11 cellular contexts compared by ENCODE assay signal in the genomic region with DNA sequence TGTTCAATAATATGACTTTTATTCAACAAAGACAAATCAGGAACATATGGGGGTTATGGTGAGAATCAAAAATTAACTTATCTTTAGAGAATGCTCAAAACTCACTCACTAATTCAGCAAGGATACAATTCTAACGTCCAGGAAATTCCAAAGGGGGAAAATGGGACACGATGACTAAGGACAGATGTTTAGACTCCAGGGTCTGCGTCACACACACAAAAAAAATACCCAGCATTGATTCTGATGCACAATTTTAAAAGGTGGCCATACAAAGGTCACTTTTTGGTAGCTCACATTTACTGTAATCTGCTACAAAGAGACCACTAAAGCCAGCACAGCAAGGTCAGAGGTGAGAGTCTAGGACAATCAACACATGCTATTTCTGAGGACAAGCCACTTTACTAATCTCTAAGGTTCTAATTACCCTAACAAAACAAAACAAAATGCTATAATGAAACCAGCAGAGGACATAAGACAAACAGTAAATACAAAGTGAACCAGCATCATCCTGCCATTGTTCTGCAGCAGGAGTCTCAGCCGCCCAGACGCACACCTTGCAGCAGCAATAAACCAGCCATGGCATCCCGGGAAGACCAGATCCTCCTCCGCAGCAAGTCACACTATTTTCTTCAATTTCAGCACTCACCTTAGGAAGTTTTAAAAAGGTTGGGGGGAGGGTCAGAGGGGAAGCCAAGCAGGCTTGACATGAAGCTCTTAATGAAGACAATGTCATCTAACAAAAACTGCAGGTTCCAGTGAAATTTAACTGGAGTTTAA. TPM values are rescaled to one million over a fixed set of nuclear protein-coding genes. Genes with fewer than 3 reads are reported as not detected.
DNase-seq lines count a peak whose midpoint lies in the region; ATAC-seq and TF ChIP-seq lines count a peak whose summit lies in the region.
"Had no signal": no experiment of that assay in that cellular context is flagged by ENCODE, and none has a peak within 500 bp of the region (broad histone marks: within the 10 kb centered on the region; RNA-seq: fewer than 3 reads in every experiment).

No MANE protein-coding gene starts in this region.

- intact Hi-C loops in sigmoid colon (cut with DNase I), result no loop called here

- H3K9me3 Mint-ChIP-seq in WTC11, result peaks cover 13% of the 10 kb centered on the region

- H3K4me3 ChIP-seq in foreskin fibroblast (ENCODE audit: low read depth in 1 of 2, low read length in 2 of 2), result no peak overlapping the region
- no peak overlapping the region for H3K4me3 ChIP-seq in sigmoid colon
- H3K4me3 ChIP-seq: hepatocyte had no signal

- H3K4me3 Mint-ChIP-seq in WTC11, result no peak overlapping the region

- peak; percentile 28 for DNase-seq in GM04504 (ENCODE audit: low read depth)
- peak; percentile 15 for DNase-seq in WTC11 (ENCODE audit: low spot score)
- peak; percentile 69 to 78 for DNase-seq in foreskin fibroblast
- no peak for DNase-seq in sigmoid colon
- DNase-seq in SW 1271 (lab: John Stamatoyannopoulos, UW), result no peak
- no peak for DNase-seq in activated CD4-positive, alpha-beta T cell treated with anti-CD3 and anti-CD28 coated beads for 1 hour
- no peak for DNase-seq in A172 (ENCODE audit: low spot score)
- DNase-seq: DMS79 treated with DMSO at 0.1 percent for 48 hours had no signal

- H3K4me1 Mint-ChIP-seq in WTC11, result peaks cover 52% of the 10 kb centered on the region

- ATAC-seq in WTC11, result peak; percentile 80
- ATAC-seq in HG02970 (IDR thresholded peaks at IDR 0.05; ENCODE audit: low FRiP score, unreplicated experiment), result no peak

- POLR2A ChIA-PET in WTC11 (lab: Charles Lee), result no interaction called here

- H3K27ac ChIP-seq in sigmoid colon, result peak overlapping the region in 3 of 4 donors; percentile 17 to 37 (median 29)
- H3K27ac ChIP-seq: hepatocyte, parathyroid adenoma had no signal

- no peak for TF ChIP-seq EP300 in sigmoid colon (IDR thresholded peaks at IDR 0.05)

- CTCF ChIA-PET in WTC11 (lab: Charles Lee), result interaction anchor here (2.6 kb wide), 1 partner anchor 17 kb away, joined by 10 read pairs; no protein-coding TSS in a partner anchor

- H3K27me3 Mint-ChIP-seq in WTC11 (ENCODE audit: low read depth), result no peaks in the 10 kb centered on the region

- no peaks in the 10 kb centered on the region for H3K9me3 ChIP-seq in sigmoid colon

- peak overlapping the region; percentile 54 for H3K27ac Mint-ChIP-seq in WTC11

- H3K4me1 ChIP-seq in sigmoid colon, result peaks cover 0 to 19% (median 7%) of the 10 kb centered on the region in 4 donors
- H3K4me1 ChIP-seq: parathyroid adenoma had no signal

- TF ChIP-seq CTCF in WTC11 (IDR thresholded peaks at IDR 0.05) (no peak), foreskin fibroblast (IDR thresholded peaks at IDR 0.05; ENCODE audit: low read depth, low read length) (no peak), sigmoid colon (IDR thresholded peaks at IDR 0.05) (no peak)

- H3K27me3 ChIP-seq in sigmoid colon, result no peaks in the 10 kb centered on the region
- H3K27me3 ChIP-seq: hepatocyte had no signal

- H3K36me3 Mint-ChIP-seq in WTC11, result no peaks in the 10 kb centered on the region

- WGBS in sigmoid colon, 2 donors, result 80 to 81% methylated on average over 7 of the region's 7 CpGs

- TF ChIP-seq POLR2A in sigmoid colon (IDR thresholded peaks at IDR 0.05), result no peak

- no peaks in the 10 kb centered on the region for H3K36me3 ChIP-seq in sigmoid colon

TF ChIP-seq in WTC11, 78 proteins besides CTCF, POLR2A, EP300 and RAD21:
- 0 out of 2 replicates have a peak, but pooled peaks have one; percentile 36 for TF ChIP-seq TEAD1 (CRISPR knock-in tag; IDR thresholded peaks at IDR 0.05)
- TF ChIP-seq, protein P1, sequence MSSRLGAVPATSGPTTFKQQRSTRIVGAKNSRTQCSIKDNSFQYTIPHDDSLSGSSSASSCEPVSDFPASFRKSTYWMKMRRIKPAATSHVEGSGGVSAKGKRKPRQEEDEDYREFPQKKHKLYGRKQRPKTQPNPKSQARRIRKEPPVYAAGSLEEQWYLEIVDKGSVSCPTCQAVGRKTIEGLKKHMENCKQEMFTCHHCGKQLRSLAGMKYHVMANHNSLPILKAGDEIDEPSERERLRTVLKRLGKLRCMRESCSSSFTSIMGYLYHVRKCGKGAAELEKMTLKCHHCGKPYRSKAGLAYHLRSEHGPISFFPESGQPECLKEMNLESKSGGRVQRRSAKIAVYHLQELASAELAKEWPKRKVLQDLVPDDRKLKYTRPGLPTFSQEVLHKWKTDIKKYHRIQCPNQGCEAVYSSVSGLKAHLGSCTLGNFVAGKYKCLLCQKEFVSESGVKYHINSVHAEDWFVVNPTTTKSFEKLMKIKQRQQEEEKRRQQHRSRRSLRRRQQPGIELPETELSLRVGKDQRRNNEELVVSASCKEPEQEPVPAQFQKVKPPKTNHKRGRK (CRISPR knock-in tag; IDR thresholded peaks at IDR 0.05; ENCODE audit: borderline replicate concordance), result no peak

RNA-seq across cellular contexts. Expression of a gene that starts 57.8 kb away (rescaled TPM):
- total RNA-seq in WTC11 (2021) (12.3 to 13.9 TPM (median 12.5 TPM) in 3 replicates), sigmoid colon (10 to 100 TPM in 3 of 4 donors, 1 to 10 TPM in 1; 9.1 to 15.8 (median 13.8) TPM)
- polyA plus RNA-seq in sigmoid colon, result 1 to 10 TPM; 4.2 to 8.9 (median 7.4) TPM
- total RNA-seq in A172 (2014; rRNA removed; shearing (Covaris generic)), result 2.8 and 3.7 TPM in 2 replicates

Comparison
In these comparisons a context has a peak if more than half of its experiments do, and no peak if none do; other contexts are left out.
1. DNase-seq: peak in GM04504 (single experiment), WTC11 (single experiment) and foreskin fibroblast (2 of 2); none in sigmoid colon (single experiment), SW 1271 (0 of 2), activated CD4-positive, alpha-beta T cell treated with anti-CD3 and anti-CD28 coated beads for 1 hour (single experiment) and A172 (single experiment).